In the genomic region with DNA sequence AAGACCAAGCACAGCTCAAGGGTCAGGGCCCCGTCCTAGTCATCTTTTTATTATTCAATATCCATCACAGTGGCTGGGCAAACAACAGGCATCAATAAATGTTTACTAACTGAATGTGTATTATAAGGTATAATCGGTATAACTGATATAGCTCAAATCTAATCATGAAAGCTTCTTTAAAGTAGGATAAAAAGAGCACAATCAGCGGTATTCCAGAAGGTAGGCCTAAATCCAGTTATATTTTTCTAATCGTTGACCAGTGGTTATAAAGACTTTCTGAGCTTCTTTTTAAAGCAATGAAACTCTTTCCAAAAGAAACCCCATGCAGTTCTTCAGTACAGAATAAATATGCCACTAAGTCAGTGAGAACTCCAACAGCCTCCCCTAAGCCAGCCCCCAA, we compare ENCODE assay signal across 7 cellular contexts.
"Had no signal": no experiment of that assay in that cellular context is flagged by ENCODE, and none has a peak within 500 bp of the region (broad histone marks: within the 10 kb centered on the region; RNA-seq: fewer than 3 reads in every experiment).

No MANE protein-coding gene starts in this region.

- H3K27ac Mint-ChIP-seq: IgD-negative memory B cell had no signal

- ATAC-seq: K562 had no signal

- H3K27ac ChIP-seq: HL-60, KMS-11 had no signal

- H3K9ac ChIP-seq: KMS-11 had no signal

- H3K4me2 ChIP-seq: KMS-11 had no signal

- FAIRE-seq: HTR-8/SVneo, K562 had no signal

- DNase-seq: KBM-7, KG1 had no signal

- H3K9me3 Mint-ChIP-seq: IgD-negative memory B cell had no signal

- H3K4me3 ChIP-seq: K562 had no signal

- H3K4me3 Mint-ChIP-seq: IgD-negative memory B cell had no signal

- H3K27me3 Mint-ChIP-seq: IgD-negative memory B cell had no signal
